2 cellular contexts compared by ENCODE assay signal in the genomic region with DNA sequence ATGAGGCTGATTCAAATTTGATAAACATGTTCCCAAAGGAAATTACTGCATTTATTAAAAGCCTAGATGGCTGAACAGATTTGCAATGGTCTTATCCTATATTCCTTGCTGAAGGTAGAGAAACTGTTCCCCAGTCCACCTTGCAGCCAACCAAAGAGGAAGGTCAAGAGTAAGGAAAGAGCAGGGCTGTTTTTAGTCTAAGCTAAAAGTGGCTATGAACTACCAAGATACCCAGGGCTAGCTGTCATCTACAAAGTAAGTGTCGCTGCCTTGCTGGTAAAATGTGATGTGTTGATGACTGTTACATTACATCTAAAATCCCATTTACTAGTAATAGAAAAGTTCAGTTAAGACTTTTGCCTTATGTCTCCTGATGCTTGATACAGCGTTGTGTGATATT.
TF ChIP-seq lines count a peak whose summit lies in the region.

No MANE protein-coding gene starts in this region.

TF ChIP-seq in GM23338, 12 proteins besides CTCF, POLR2A, EP300 and RAD21 (continued from another document):
- TF ChIP-seq, protein P1, sequence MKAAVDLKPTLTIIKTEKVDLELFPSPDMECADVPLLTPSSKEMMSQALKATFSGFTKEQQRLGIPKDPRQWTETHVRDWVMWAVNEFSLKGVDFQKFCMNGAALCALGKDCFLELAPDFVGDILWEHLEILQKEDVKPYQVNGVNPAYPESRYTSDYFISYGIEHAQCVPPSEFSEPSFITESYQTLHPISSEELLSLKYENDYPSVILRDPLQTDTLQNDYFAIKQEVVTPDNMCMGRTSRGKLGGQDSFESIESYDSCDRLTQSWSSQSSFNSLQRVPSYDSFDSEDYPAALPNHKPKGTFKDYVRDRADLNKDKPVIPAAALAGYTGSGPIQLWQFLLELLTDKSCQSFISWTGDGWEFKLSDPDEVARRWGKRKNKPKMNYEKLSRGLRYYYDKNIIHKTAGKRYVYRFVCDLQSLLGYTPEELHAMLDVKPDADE (IDR thresholded peaks at IDR 0.05) = no peak
- TF ChIP-seq, protein P2, sequence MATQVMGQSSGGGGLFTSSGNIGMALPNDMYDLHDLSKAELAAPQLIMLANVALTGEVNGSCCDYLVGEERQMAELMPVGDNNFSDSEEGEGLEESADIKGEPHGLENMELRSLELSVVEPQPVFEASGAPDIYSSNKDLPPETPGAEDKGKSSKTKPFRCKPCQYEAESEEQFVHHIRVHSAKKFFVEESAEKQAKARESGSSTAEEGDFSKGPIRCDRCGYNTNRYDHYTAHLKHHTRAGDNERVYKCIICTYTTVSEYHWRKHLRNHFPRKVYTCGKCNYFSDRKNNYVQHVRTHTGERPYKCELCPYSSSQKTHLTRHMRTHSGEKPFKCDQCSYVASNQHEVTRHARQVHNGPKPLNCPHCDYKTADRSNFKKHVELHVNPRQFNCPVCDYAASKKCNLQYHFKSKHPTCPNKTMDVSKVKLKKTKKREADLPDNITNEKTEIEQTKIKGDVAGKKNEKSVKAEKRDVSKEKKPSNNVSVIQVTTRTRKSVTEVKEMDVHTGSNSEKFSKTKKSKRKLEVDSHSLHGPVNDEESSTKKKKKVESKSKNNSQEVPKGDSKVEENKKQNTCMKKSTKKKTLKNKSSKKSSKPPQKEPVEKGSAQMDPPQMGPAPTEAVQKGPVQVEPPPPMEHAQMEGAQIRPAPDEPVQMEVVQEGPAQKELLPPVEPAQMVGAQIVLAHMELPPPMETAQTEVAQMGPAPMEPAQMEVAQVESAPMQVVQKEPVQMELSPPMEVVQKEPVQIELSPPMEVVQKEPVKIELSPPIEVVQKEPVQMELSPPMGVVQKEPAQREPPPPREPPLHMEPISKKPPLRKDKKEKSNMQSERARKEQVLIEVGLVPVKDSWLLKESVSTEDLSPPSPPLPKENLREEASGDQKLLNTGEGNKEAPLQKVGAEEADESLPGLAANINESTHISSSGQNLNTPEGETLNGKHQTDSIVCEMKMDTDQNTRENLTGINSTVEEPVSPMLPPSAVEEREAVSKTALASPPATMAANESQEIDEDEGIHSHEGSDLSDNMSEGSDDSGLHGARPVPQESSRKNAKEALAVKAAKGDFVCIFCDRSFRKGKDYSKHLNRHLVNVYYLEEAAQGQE (IDR thresholded peaks at IDR 0.05; ENCODE audit: unreplicated experiment) = no peak
- TF ChIP-seq EZH2 (IDR thresholded peaks at IDR 0.05; ENCODE audit: low read depth, unreplicated experiment) (no peak), STAT1 (IDR thresholded peaks at IDR 0.05; ENCODE audit: unreplicated experiment) (no peak)
- TF ChIP-seq, protein P3, sequence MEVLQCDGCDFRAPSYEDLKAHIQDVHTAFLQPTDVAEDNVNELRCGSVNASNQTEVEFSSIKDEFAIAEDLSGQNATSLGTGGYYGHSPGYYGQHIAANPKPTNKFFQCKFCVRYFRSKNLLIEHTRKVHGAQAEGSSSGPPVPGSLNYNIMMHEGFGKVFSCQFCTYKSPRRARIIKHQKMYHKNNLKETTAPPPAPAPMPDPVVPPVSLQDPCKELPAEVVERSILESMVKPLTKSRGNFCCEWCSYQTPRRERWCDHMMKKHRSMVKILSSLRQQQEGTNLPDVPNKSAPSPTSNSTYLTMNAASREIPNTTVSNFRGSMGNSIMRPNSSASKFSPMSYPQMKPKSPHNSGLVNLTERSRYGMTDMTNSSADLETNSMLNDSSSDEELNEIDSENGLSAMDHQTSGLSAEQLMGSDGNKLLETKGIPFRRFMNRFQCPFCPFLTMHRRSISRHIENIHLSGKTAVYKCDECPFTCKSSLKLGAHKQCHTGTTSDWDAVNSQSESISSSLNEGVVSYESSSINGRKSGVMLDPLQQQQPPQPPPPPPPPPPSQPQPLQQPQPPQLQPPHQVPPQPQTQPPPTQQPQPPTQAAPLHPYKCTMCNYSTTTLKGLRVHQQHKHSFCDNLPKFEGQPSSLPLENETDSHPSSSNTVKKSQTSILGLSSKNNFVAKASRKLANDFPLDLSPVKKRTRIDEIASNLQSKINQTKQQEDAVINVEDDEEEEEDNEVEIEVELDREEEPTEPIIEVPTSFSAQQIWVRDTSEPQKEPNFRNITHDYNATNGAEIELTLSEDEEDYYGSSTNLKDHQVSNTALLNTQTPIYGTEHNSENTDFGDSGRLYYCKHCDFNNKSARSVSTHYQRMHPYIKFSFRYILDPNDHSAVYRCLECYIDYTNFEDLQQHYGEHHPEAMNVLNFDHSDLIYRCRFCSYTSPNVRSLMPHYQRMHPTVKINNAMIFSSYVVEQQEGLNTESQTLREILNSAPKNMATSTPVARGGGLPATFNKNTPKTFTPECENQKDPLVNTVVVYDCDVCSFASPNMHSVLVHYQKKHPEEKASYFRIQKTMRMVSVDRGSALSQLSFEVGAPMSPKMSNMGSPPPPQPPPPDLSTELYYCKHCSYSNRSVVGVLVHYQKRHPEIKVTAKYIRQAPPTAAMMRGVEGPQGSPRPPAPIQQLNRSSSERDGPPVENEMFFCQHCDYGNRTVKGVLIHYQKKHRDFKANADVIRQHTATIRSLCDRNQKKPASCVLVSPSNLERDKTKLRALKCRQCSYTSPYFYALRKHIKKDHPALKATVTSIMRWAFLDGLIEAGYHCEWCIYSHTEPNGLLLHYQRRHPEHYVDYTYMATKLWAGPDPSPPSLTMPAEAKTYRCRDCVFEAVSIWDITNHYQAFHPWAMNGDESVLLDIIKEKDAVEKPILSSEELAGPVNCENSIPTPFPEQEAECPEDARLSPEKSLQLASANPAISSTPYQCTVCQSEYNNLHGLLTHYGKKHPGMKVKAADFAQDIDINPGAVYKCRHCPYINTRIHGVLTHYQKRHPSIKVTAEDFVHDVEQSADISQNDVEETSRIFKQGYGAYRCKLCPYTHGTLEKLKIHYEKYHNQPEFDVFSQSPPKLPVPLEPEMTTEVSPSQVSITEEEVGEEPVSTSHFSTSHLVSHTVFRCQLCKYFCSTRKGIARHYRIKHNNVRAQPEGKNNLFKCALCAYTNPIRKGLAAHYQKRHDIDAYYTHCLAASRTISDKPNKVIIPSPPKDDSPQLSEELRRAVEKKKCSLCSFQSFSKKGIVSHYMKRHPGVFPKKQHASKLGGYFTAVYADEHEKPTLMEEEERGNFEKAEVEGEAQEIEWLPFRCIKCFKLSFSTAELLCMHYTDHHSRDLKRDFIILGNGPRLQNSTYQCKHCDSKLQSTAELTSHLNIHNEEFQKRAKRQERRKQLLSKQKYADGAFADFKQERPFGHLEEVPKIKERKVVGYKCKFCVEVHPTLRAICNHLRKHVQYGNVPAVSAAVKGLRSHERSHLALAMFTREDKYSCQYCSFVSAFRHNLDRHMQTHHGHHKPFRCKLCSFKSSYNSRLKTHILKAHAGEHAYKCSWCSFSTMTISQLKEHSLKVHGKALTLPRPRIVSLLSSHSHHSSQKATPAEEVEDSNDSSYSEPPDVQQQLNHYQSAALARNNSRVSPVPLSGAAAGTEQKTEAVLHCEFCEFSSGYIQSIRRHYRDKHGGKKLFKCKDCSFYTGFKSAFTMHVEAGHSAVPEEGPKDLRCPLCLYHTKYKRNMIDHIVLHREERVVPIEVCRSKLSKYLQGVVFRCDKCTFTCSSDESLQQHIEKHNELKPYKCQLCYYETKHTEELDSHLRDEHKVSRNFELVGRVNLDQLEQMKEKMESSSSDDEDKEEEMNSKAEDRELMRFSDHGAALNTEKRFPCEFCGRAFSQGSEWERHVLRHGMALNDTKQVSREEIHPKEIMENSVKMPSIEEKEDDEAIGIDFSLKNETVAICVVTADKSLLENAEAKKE (CRISPR knock-in tag; IDR thresholded peaks at IDR 0.05) = no peak

TF ChIP-seq in neural cell, 6 proteins besides CTCF, POLR2A, EP300 and RAD21 (continued from another document):
- TF ChIP-seq POLR2AphosphoS5 (IDR thresholded peaks at IDR 0.05) = no peak
- no peak for TF ChIP-seq SMC3 (conservative IDR thresholded peaks at IDR 0.05; ENCODE audit: poor library complexity)
- no peak for TF ChIP-seq TAF1 (IDR thresholded peaks at IDR 0.05; ENCODE audit: low read depth)
- TF ChIP-seq EZH2 (IDR thresholded peaks at IDR 0.05; ENCODE audit: borderline replicate concordance, insufficient read depth, low read length, poor library complexity, severe bottlenecking) = no peak
- TF ChIP-seq MXI1 (conservative IDR thresholded peaks at IDR 0.05; ENCODE audit: poor library complexity, severe bottlenecking) = no peak
